ENCODE assay signal across 13 cellular contexts in the genomic region with DNA sequence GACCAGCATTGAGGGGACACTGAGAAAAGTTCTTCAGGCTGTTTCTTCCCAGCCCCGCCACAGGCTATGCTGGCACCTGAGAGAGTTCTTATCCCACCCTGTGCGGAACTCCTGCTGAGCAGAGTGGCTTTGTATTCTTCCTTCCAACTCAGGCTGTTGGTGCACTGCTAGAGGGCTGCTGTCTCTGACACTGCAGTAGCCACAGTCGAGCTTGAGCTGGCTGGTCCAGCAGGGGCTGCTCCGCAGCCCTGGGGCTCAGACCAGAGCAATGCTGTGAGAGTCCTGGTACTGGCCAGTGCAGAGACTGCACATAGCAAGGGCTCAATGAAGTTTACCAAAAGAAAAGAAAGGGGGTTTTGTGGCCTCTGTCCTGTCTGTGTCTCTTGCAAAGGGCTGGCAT. TPM values are rescaled to one million over a fixed set of nuclear protein-coding genes. Genes with fewer than 3 reads are reported as not detected.
DNase-seq lines count a peak whose midpoint lies in the region; ATAC-seq and TF ChIP-seq lines count a peak whose summit lies in the region.
"Had no signal": no experiment of that assay in that cellular context is flagged by ENCODE, and none has a peak within 500 bp of the region (broad histone marks: within the 10 kb centered on the region; RNA-seq: fewer than 3 reads in every experiment).

No MANE protein-coding gene starts in this region.

- H3K4me1 Mint-ChIP-seq in CD4-positive, alpha-beta memory T cell = peaks cover 37 to 86% (median 62%) of the 10 kb centered on the region in 4 donors
- peaks cover 63 to 67% of the 10 kb centered on the region in 2 donors for H3K4me1 Mint-ChIP-seq in effector memory CD8-positive, alpha-beta T cell (ENCODE audit: low read depth in 2 of 2)
- peaks cover 37% of the 10 kb centered on the region for H3K4me1 Mint-ChIP-seq in progenitor cell of endocrine pancreas (ENCODE audit: low read depth)

- no peaks in the 10 kb centered on the region for H3K27me3 ChIP-seq in CD4-positive, alpha-beta memory T cell (ENCODE audit: insufficient read depth, low read length)
- H3K27me3 ChIP-seq in PC-3 (ENCODE audit: low read length) = no peaks in the 10 kb centered on the region

- intact Hi-C loops in CD4-positive, alpha-beta memory T cell (cut with micrococcal nuclease) = loop anchor here (5.0 kb wide), 2 partner anchors 98 to 1733 kb away; a partner anchor contains a TSS
- intact Hi-C loops in PC-3 (cut with micrococcal nuclease) = no loop called here

- H3K27ac Mint-ChIP-seq in CD4-positive, alpha-beta memory T cell = peak overlapping the region; percentile 66 to 97 (median 91)
- H3K27ac Mint-ChIP-seq in effector memory CD8-positive, alpha-beta T cell = peak overlapping the region; percentile 94 to 95
- no peak overlapping the region for H3K27ac Mint-ChIP-seq in progenitor cell of endocrine pancreas

- peaks cover 84% of the 10 kb centered on the region for H3K79me2 ChIP-seq in PC-3 (ENCODE audit: low read length)

- H3K27ac ChIP-seq in CD4-positive, alpha-beta memory T cell (ENCODE audit: low read depth, low read length) = peak overlapping the region; percentile 76
- no peak overlapping the region for H3K27ac ChIP-seq in PC-3 (ENCODE audit: low read length)

- no peak overlapping the region for H3K4me3 ChIP-seq in CD4-positive, alpha-beta memory T cell (ENCODE audit: low read length in 2 of 2)
- H3K4me3 ChIP-seq in PC-3 (ENCODE audit: low read length) = no peak overlapping the region

- H3K27me3 Mint-ChIP-seq in CD4-positive, alpha-beta memory T cell = no peaks in the 10 kb centered on the region
- no peaks in the 10 kb centered on the region for H3K27me3 Mint-ChIP-seq in effector memory CD8-positive, alpha-beta T cell
- no peaks in the 10 kb centered on the region for H3K27me3 Mint-ChIP-seq in progenitor cell of endocrine pancreas

- no peaks in the 10 kb centered on the region for H3K9me3 Mint-ChIP-seq in CD4-positive, alpha-beta memory T cell
- H3K9me3 Mint-ChIP-seq in effector memory CD8-positive, alpha-beta T cell = no peaks in the 10 kb centered on the region
- no peaks in the 10 kb centered on the region for H3K9me3 Mint-ChIP-seq in progenitor cell of endocrine pancreas (ENCODE audit: low read depth)

- no TSS peak for BruUV-seq in PC-3 (replicated peaks; lab: Mats Ljungman, UMichigan)

- H3K4me1 ChIP-seq in CD4-positive, alpha-beta memory T cell (ENCODE audit: insufficient read depth, low read length) = peaks cover 74% of the 10 kb centered on the region
- peaks cover 15% of the 10 kb centered on the region for H3K4me1 ChIP-seq in PC-3 (ENCODE audit: insufficient read depth, low read length)

- no peak for TF ChIP-seq CTCF in PC-3 (conservative IDR thresholded peaks at IDR 0.05; ENCODE audit: low read depth, low read length)
- TF ChIP-seq CTCF in progenitor cell of endocrine pancreas (IDR thresholded peaks at IDR 0.05; ENCODE audit: unreplicated experiment) = no peak

- peaks cover 5% of the 10 kb centered on the region for H3F3A ChIP-seq in PC-3 (ENCODE audit: low read length, unreplicated experiment)

- CTCF ChIA-PET in CD4-positive, alpha-beta memory T cell (lab: Charles Lee; ENCODE audit: partially characterized antibody) = interaction anchor here (0.9 to 10.2 kb wide), 3 partner anchors 12 to 59 kb away, joined by 3 to 127 read pairs (median 4); a partner anchor contains a TSS
- CTCF ChIA-PET in PC-3 (lab: Charles Lee) = no interaction called here

- peak overlapping the region in 7 of 8 donors; percentile 39 to 99 (median 97) for H3K4me3 Mint-ChIP-seq in CD4-positive, alpha-beta memory T cell
- peak overlapping the region; percentile 99 to 100 for H3K4me3 Mint-ChIP-seq in effector memory CD8-positive, alpha-beta T cell
- H3K4me3 Mint-ChIP-seq in progenitor cell of endocrine pancreas (ENCODE audit: low read depth) = peak overlapping the region; percentile 40

- H2AFZ ChIP-seq in PC-3 (ENCODE audit: low read length) = no peak overlapping the region
- H2AFZ ChIP-seq: parathyroid adenoma had no signal

- peaks cover 42% of the 10 kb centered on the region for H4K20me1 ChIP-seq in PC-3 (ENCODE audit: low read length)

- peak overlapping the region; percentile 98 for H3K4me2 ChIP-seq in PC-3 (ENCODE audit: low read length)

- H3K9me3 ChIP-seq in CD4-positive, alpha-beta memory T cell (ENCODE audit: control insufficient read depth in 1 of 2, low read length in 2 of 2) = no peaks in the 10 kb centered on the region
- H3K9me3 ChIP-seq in PC-3 (ENCODE audit: low read length) = no peaks in the 10 kb centered on the region

- H3K36me3 ChIP-seq in CD4-positive, alpha-beta memory T cell (ENCODE audit: insufficient read depth, low read length) = peaks cover 17% of the 10 kb centered on the region
- peaks cover 10% of the 10 kb centered on the region; the same call in 1 of the 2 replicates for H3K36me3 ChIP-seq in PC-3 (ENCODE audit: low read depth, low read length)

- POLR2A ChIA-PET in CD4-positive, alpha-beta memory T cell (lab: Charles Lee; ENCODE audit: partially characterized antibody) = interaction anchor here (11.2 kb wide), 1 partner anchor 11 kb away, joined by 150 read pairs; no protein-coding TSS in a partner anchor
- POLR2A ChIA-PET in PC-3 (lab: Charles Lee; ENCODE audit: unreplicated experiment) = no interaction called here

- no peak overlapping the region for H3K9ac ChIP-seq in PC-3 (ENCODE audit: low read length)
- H3K9ac ChIP-seq: parathyroid adenoma had no signal

- H3K36me3 Mint-ChIP-seq in CD4-positive, alpha-beta memory T cell = peaks cover 0 to 48% of the 10 kb centered on the region in 2 donors
- peaks cover 46% of the 10 kb centered on the region for H3K36me3 Mint-ChIP-seq in effector memory CD8-positive, alpha-beta T cell (ENCODE audit: insufficient read depth)
- peaks cover 2% of the 10 kb centered on the region for H3K36me3 Mint-ChIP-seq in progenitor cell of endocrine pancreas (ENCODE audit: insufficient read depth)

- DNase-seq in CD4-positive, alpha-beta memory T cell = no peak
- DNase-seq in PC-3 = no peak
- DNase-seq in effector memory CD8-positive, alpha-beta T cell = no peak
- DNase-seq in progenitor cell of endocrine pancreas (ENCODE audit: low spot score, unreplicated experiment) = no peak
- DNase-seq in 8988T = no peak
- DNase-seq in amygdala (lab: John Stamatoyannopoulos, UW) = no peak
- DNase-seq: activated gamma-delta T cell, NCI-H1417, SIG-M5 had no signal

- ATAC-seq in PC-3 = no peak
- ATAC-seq in effector memory CD8-positive, alpha-beta T cell (replicated peaks) = no peak
- ATAC-seq in HG03520 (IDR thresholded peaks at IDR 0.05; ENCODE audit: unreplicated experiment) = no peak
- ATAC-seq in HG03045 (IDR thresholded peaks at IDR 0.05; ENCODE audit: unreplicated experiment) = no peak

- H3K9me2 ChIP-seq in PC-3 (replicated peaks; ENCODE audit: low read length) = no peaks in the 10 kb centered on the region

RNA-seq across cellular contexts. Expression of a gene that starts 3.6 kb away (rescaled TPM):
- total RNA-seq in CD4-positive, alpha-beta memory T cell = 100 to 1,000 TPM; 292 to 300 TPM
- 100 to 1,000 TPM; 532 to 615 TPM for polyA plus RNA-seq in CD4-positive, alpha-beta memory T cell
- total RNA-seq in PC-3 (2014; rRNA removed) (221 and 254 TPM in 2 replicates), progenitor cell of endocrine pancreas (158 and 171 TPM in 2 replicates)

RNA-seq across cellular contexts. Expression of a gene that starts 29.3 kb away (rescaled TPM):
- under 1 TPM; 0.50 to 0.87 TPM for total RNA-seq in CD4-positive, alpha-beta memory T cell
- polyA plus RNA-seq in CD4-positive, alpha-beta memory T cell = not detected
- total RNA-seq in PC-3 (2014; rRNA removed) = 40.1 and 63.9 TPM in 2 replicates
- total RNA-seq in progenitor cell of endocrine pancreas = 24.6 and 27.6 TPM in 2 replicates

RNA-seq across cellular contexts. Expression of a gene that starts 34.6 kb away (rescaled TPM):
- total RNA-seq in CD4-positive, alpha-beta memory T cell = not detected
- not detected for polyA plus RNA-seq in CD4-positive, alpha-beta memory T cell
- total RNA-seq in PC-3 (2014; rRNA removed) (0.17 and 3.3 TPM in 2 replicates), progenitor cell of endocrine pancreas (43.5 and 44.7 TPM in 2 replicates)
- total RNA-seq: Daoy had no signal

RNA-seq across cellular contexts. Expression of a gene that starts 39.2 kb away (rescaled TPM):
- total RNA-seq in CD4-positive, alpha-beta memory T cell = not detected
- polyA plus RNA-seq in CD4-positive, alpha-beta memory T cell = under 1 TPM in 1 of 2 donors, not detected in 1; 0.20 TPM
- total RNA-seq in PC-3 (2014; rRNA removed) = not detected in 2 replicates
- not detected in 2 replicates for total RNA-seq in progenitor cell of endocrine pancreas
- total RNA-seq: Daoy had no signal

RNA-seq across cellular contexts. Expression of a gene that starts 48.2 kb away (rescaled TPM):
- total RNA-seq in CD4-positive, alpha-beta memory T cell = not detected
- not detected for polyA plus RNA-seq in CD4-positive, alpha-beta memory T cell
- total RNA-seq in PC-3 (2014; rRNA removed) = 0.22 TPM in 1 of 2 replicates, not detected in the other
- 0.12 and 0.91 TPM in 2 replicates for total RNA-seq in progenitor cell of endocrine pancreas
- total RNA-seq: Daoy had no signal

Comparison
In these comparisons a context has a peak if more than half of its experiments do, and no peak if none do; other contexts are left out.
1. H3K4me3 Mint-ChIP-seq: peak in every context shown above with its lines; median percentile 100 in effector memory CD8-positive, alpha-beta T cell; 97 in CD4-positive, alpha-beta memory T cell; 40 in progenitor cell of endocrine pancreas.
2. RNA of a gene that starts 29.3 kb away (total RNA-seq): 40.1 to 63.9 TPM in PC-3 and 24.6 to 27.6 TPM in progenitor cell of endocrine pancreas; 0.50 to 0.87 TPM in CD4-positive, alpha-beta memory T cell; every median in the first group is over 10 times any median in the second.
3. RNA of a gene that starts 34.6 kb away (total RNA-seq): 43.5 to 44.7 TPM in progenitor cell of endocrine pancreas; 0.17 to 3.3 TPM in PC-3 and not detected in CD4-positive, alpha-beta memory T cell; every median in the first group is over 10 times any median in the second.